In the genomic region with DNA sequence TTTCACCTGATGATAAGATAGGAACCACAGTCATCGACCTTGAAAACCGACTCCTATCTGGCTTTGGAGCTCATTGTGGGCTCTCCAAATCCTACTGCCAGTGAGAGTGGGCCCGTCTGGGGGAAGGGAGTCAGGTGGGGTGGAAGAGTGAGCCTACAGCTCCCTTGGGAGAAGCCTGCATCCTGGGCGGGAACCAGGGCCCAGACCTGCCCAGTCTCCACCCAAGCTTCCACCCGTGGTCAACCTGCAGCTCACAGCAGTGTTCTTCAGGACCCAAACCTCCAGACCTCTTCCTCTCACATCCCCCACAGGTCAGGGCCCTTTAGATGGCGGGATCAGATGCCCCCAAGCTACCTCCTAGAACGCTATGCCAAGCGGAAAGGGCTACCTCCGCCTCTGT, we compare ENCODE assay signal across 26 cellular contexts. TPM values are rescaled to one million over a fixed set of nuclear protein-coding genes. Genes with fewer than 3 reads are reported as not detected.
"Had no signal": no experiment of that assay in that cellular context is flagged by ENCODE, and none has a peak within 500 bp of the region (broad histone marks: within the 10 kb centered on the region; RNA-seq: fewer than 3 reads in every experiment).

No MANE protein-coding gene starts in this region.

- H3K4me3 Mint-ChIP-seq: nephron; stimulated activated memory B cell treated with anti-CD40 and anti-IgM and Interleukin-4, amounts not matched to agents 10 μg/mL and 1 μg/mL and 100 μg/mL, for 72 hours; stimulated activated naive CD8-positive, alpha-beta T cell treated with anti-CD3 and anti-CD28 coated beads, Interleukin-15, Interleukin-2, amounts not matched to agents 100 ng/mL and 50 ng/mL, for 24 hours had no signal

- H3K27me3 Mint-ChIP-seq: naive B cell; stimulated activated memory B cell treated with anti-CD40 and anti-IgM and Interleukin-4, amounts not matched to agents 10 μg/mL and 1 μg/mL and 100 μg/mL, for 72 hours; stimulated activated naive CD8-positive, alpha-beta T cell treated with anti-CD3 and anti-CD28 coated beads, Interleukin-15, Interleukin-2, amounts not matched to agents 100 ng/mL and 50 ng/mL, for 24 hours had no signal

- DNase-seq: effector CD4-positive, alpha-beta T cell; foreskin melanocyte; head of caudate nucleus; kidney; left cardiac atrium; left ventricle myocardium inferior; lower lobe of right lung; mesenchymal stem cell; naive B cell; psoas muscle; retina; right lobe of liver; spleen; stimulated activated CD4-positive, alpha-beta T cell treated with anti-CD3 and anti-CD28 coated beads, Interleukin-15, amount 100 ng/mL, for 24 hours; stimulated activated CD4-positive, alpha-beta T cell treated with anti-CD3 and anti-CD28 coated beads, Interleukin-1b, Interleukin-23, amount 100 ng/mL, for 48 hours; stimulated activated CD4-positive, alpha-beta T cell treated with anti-CD3 and anti-CD28 coated beads, Interleukin-4, amount 100 ng/mL, for 24 hours; upper lobe of right lung had no signal

- H3K4me1 ChIP-seq: left ventricle myocardium inferior, lower lobe of right lung, psoas muscle, right lobe of liver, spleen, tibial artery, upper lobe of right lung, vagina had no signal

- H3K4me1 Mint-ChIP-seq: nephron had no signal

- ATAC-seq: left cardiac atrium; lower lobe of right lung; psoas muscle; right lobe of liver; stimulated activated memory B cell treated with anti-CD40 and anti-IgM and Interleukin-4, amounts not matched to agents 10 μg/mL and 1 μg/mL and 100 μg/mL, for 72 hours; upper lobe of right lung had no signal

- H3K27ac Mint-ChIP-seq: nephron; stimulated activated memory B cell treated with anti-CD40 and anti-IgM and Interleukin-4, amounts not matched to agents 10 μg/mL and 1 μg/mL and 100 μg/mL, for 72 hours; stimulated activated naive CD8-positive, alpha-beta T cell treated with anti-CD3 and anti-CD28 coated beads, Interleukin-15, Interleukin-2, amounts not matched to agents 100 ng/mL and 50 ng/mL, for 24 hours had no signal

- H3K9ac ChIP-seq: parathyroid adenoma had no signal

- H3K36me3 Mint-ChIP-seq: naive B cell had no signal

- H3K27me3 ChIP-seq: hepatocyte, right lobe of liver, spleen, tibial artery, upper lobe of right lung, vagina had no signal

- H3K9me3 Mint-ChIP-seq: naive B cell; nephron; stimulated activated memory B cell treated with anti-CD40 and anti-IgM and Interleukin-4, amounts not matched to agents 10 μg/mL and 1 μg/mL and 100 μg/mL, for 72 hours; stimulated activated naive CD8-positive, alpha-beta T cell treated with anti-CD3 and anti-CD28 coated beads, Interleukin-15, Interleukin-2, amounts not matched to agents 100 ng/mL and 50 ng/mL, for 24 hours had no signal

- H3K4me3 ChIP-seq: hepatocyte, left ventricle myocardium inferior, lower lobe of right lung, psoas muscle, right lobe of liver, spleen, tibial artery, upper lobe of right lung, vagina had no signal

- H3K27ac ChIP-seq: hepatocyte, left ventricle myocardium inferior, lower lobe of right lung, parathyroid adenoma, psoas muscle, right lobe of liver, spleen, tibial artery, upper lobe of right lung, vagina had no signal

- H3K9me3 ChIP-seq: left ventricle myocardium inferior, lower lobe of right lung, psoas muscle, right lobe of liver, spleen, tibial artery, upper lobe of right lung, vagina had no signal

- H3K36me3 ChIP-seq: vagina had no signal

RNA-seq across cellular contexts. Expression of a gene that starts 57.1 kb away (rescaled TPM):
- total RNA-seq: dermis microvascular lymphatic vessel endothelial cell, omental fat pad, psoas muscle, right lobe of liver had no signal
